9 cellular contexts compared by ENCODE assay signal in genomic region chr11:129853508-129854228, GRCh38. TPM values are rescaled to one million over a fixed set of nuclear protein-coding genes. Genes with fewer than 3 reads are reported as not detected.
DNase-seq lines count a peak whose midpoint lies in the region; ATAC-seq, FAIRE-seq and TF ChIP-seq lines count a peak whose summit lies in the region.
"Had no signal": no experiment of that assay in that cellular context is flagged by ENCODE, and none has a peak within 500 bp of the region (broad histone marks: within the 10 kb centered on the region; RNA-seq: fewer than 3 reads in every experiment).

No MANE protein-coding gene starts in this region.

- H3K27ac ChIP-seq in A549: peak overlapping the region; percentile 44 to 69; a peak in 4 of 6 replicates

- 18% methylated on average over 10 of the region's 10 CpGs for WGBS in A549 (ENCODE audit: missing lambda C conversion rate)

- TF ChIP-seq POLR2A in A549 (IDR thresholded peaks at IDR 0.05; ENCODE audit: low read length): no peak

- no peak for FAIRE-seq in A549 (lab: Jason Lieb, UNC)
- FAIRE-seq: TTC549 had no signal

- H3K4me1 ChIP-seq in A549: peaks cover 15% of the 10 kb centered on the region

- POLR2A ChIA-PET in A549 (lab: Yijun Ruan, JAX): no interaction called here

- H3K4me3 Mint-ChIP-seq in endothelial cell (ENCODE audit: unreplicated experiment): no peak overlapping the region

- peak overlapping the region; percentile 83 for H3K27ac Mint-ChIP-seq in endothelial cell (ENCODE audit: unreplicated experiment)

- no peaks in the 10 kb centered on the region for H3K9me3 Mint-ChIP-seq in endothelial cell (ENCODE audit: unreplicated experiment)

- CTCF ChIA-PET in A549 (lab: Yijun Ruan, JAX): no interaction called here

- H3K4me2 ChIP-seq in A549: peak overlapping the region; percentile 55

- H3K36me3 Mint-ChIP-seq in endothelial cell (ENCODE audit: low read depth, unreplicated experiment): no peaks in the 10 kb centered on the region

- TF ChIP-seq EP300 in A549 (IDR thresholded peaks at IDR 0.05): no peak

- ATAC-seq in A549: peak; percentile 38 to 62; a peak in 3 of 6 replicates
- no peak for ATAC-seq in HG02938 (IDR thresholded peaks at IDR 0.05; ENCODE audit: unreplicated experiment)
- ATAC-seq in HG03139 (IDR thresholded peaks at IDR 0.05; ENCODE audit: unreplicated experiment): no peak
- no peak for ATAC-seq in HG03039 (IDR thresholded peaks at IDR 0.05; ENCODE audit: unreplicated experiment)

- peaks cover 25% of the 10 kb centered on the region for H3K4me1 Mint-ChIP-seq in endothelial cell (ENCODE audit: unreplicated experiment)

- DNase-seq in A549 (ENCODE audit: low read depth in 1 of 2, low spot score in 1 of 2) (peak in 1 of 2 experiments; percentile 48), NCI-H1105 treated with DMSO at 0.1 percent for 48 hours (lab: John Stamatoyannopoulos, UW) (peak; percentile 99), endothelial cell (ENCODE audit: low spot score) (no peak)
- DNase-seq in activated CD4-positive, CD25-positive, alpha-beta regulatory T cell treated with anti-CD3 and anti-CD28 coated beads, Interleukin-2, amount 50 U/mL, for 72 hours: peak; percentile 37
- peak; percentile 17 to 26 for DNase-seq in stimulated activated CD4-positive, alpha-beta T cell treated with anti-CD3 and anti-CD28 coated beads, Interleukin-2, amount 100 ng/mL, for 48 hours

- H3K27me3 Mint-ChIP-seq in endothelial cell (ENCODE audit: unreplicated experiment): peaks cover 4% of the 10 kb centered on the region

- H3K4me3 ChIP-seq in A549: no peak overlapping the region

- no peak for TF ChIP-seq CTCF in A549 (IDR thresholded peaks at IDR 0.05)
- no peak for TF ChIP-seq CTCF in endothelial cell (IDR thresholded peaks at IDR 0.05; ENCODE audit: unreplicated experiment)

- no peak for TF ChIP-seq RAD21 in A549 (conservative IDR thresholded peaks at IDR 0.05 in 1 of 2, IDR thresholded peaks at IDR 0.05 in 1 of 2)

- H3K9me3 ChIP-seq in A549: no peaks in the 10 kb centered on the region

TF ChIP-seq in A549, 52 proteins besides CTCF, POLR2A, EP300 and RAD21:
- TF ChIP-seq PBX3 (IDR thresholded peaks at IDR 0.05) (no peak), ZFP36 (IDR thresholded peaks at IDR 0.05; ENCODE audit: borderline replicate concordance, partially characterized antibody) (no peak), GATA3 (IDR thresholded peaks at IDR 0.05; ENCODE audit: borderline replicate concordance) (no peak), HOXB13 (CRISPR knock-in tag; IDR thresholded peaks at IDR 0.05; ENCODE audit: low read depth) (no peak), SMC3 (IDR thresholded peaks at IDR 0.05) (no peak), JUN (IDR thresholded peaks at IDR 0.05) (no peak), ZSCAN20 (CRISPR knock-in tag; IDR thresholded peaks at IDR 0.05) (no peak), CHD4 (IDR thresholded peaks at IDR 0.05; ENCODE audit: borderline replicate concordance) (no peak), HMGXB4 (CRISPR knock-in tag; IDR thresholded peaks at IDR 0.05; ENCODE audit: borderline replicate concordance) (no peak), EHF (CRISPR knock-in tag; IDR thresholded peaks at IDR 0.05) (no peak), CBX2 (IDR thresholded peaks at IDR 0.05; ENCODE audit: borderline replicate concordance, low read depth) (no peak), POLR2AphosphoS2 (conservative IDR thresholded peaks at IDR 0.05; ENCODE audit: low read length) (no peak), PHF8 (IDR thresholded peaks at IDR 0.05; ENCODE audit: borderline replicate concordance, low read depth) (no peak), HEYL (CRISPR knock-in tag; IDR thresholded peaks at IDR 0.05) (no peak), NPAS2 (CRISPR knock-in tag; IDR thresholded peaks at IDR 0.05; ENCODE audit: borderline replicate concordance) (no peak), HES2 (IDR thresholded peaks at IDR 0.05) (no peak)

RNA-seq across cellular contexts. Expression of gene TMEM45B, which starts 38.0 kb away (rescaled TPM):
- polyA plus RNA-seq in A549 (2011; rRNA removed) (0.13 and 0.44 TPM in 2 replicates), A549 (2017; fragmentation: RNase III; extraction: RNeasy Plus Mini Kit Qiagen cat#74134 plus additional on column Dnase treatment) (not detected in 3 replicates)
- polyA plus RNA-seq in A549 (2012; cell fraction: cytosol; rRNA removed): 0.04 TPM in 2 replicates
- polyA plus RNA-seq in A549 (2012; cell fraction: nucleus; rRNA removed): 0.02 TPM in 1 of 2 replicates, not detected in the other
- polyA minus RNA-seq in A549 (2011; rRNA and poly(A)+ RNA removed): not detected in 2 replicates
- total RNA-seq in endothelial cell (ENCODE audit: unreplicated experiment): not detected

RNA-seq across cellular contexts. Expression of gene NFRKB, which starts 41.7 kb away (rescaled TPM):
- polyA plus RNA-seq in A549 (2011; rRNA removed) (10.2 and 11.8 TPM in 2 replicates), A549 (2017; fragmentation: RNase III; extraction: RNeasy Plus Mini Kit Qiagen cat#74134 plus additional on column Dnase treatment) (11.5 to 12.6 TPM (median 11.5 TPM) in 3 replicates)
- 11.4 and 14.5 TPM in 2 replicates for polyA plus RNA-seq in A549 (2012; cell fraction: cytosol; rRNA removed)
- 28.0 and 28.3 TPM in 2 replicates for polyA plus RNA-seq in A549 (2012; cell fraction: nucleus; rRNA removed)
- 17.7 and 19.2 TPM in 2 replicates for polyA minus RNA-seq in A549 (2011; rRNA and poly(A)+ RNA removed)
- total RNA-seq in endothelial cell (ENCODE audit: unreplicated experiment): 31.7 TPM

Comparison
In these comparisons a context has a peak if more than half of its experiments do, and no peak if none do; other contexts are left out.
1. ATAC-seq: peak in A549 (2 of 2); none in HG02938 (single experiment), HG03139 (single experiment) and HG03039 (single experiment).